Comparison of ENCODE assay signal across 17 cellular contexts in the genomic region with DNA sequence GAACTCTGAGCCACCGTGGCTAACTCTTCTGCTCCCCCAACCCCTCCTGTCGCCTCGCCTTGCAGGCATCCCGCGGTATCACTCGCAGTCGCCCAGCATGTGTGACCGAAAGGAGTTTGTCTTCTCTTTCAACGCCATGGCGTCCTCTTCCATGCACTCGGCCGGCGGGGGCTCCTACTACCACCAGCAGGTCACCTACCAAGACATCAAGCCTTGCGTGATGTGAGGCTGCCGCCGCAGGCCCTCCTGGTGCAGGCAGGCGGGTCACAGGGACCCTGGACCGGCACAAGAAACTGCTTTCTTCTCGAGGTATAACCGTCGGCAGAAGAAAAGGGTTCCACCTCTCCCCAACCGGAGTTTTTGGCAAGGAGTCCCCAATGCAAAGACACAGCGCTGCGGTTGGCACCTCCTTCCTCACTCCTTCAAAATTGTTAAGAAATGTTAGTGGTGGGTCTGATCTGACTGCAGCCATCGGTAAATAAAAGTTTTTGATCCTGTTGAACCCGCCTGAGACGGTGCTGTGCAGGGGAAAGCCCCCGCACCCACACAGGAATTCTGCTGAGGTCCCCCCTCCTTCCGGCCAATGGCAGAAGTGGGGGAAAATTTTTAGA. TPM values are rescaled to one million over a fixed set of nuclear protein-coding genes. Genes with fewer than 3 reads are reported as not detected.
A peak's percentile ranks its signal among the peaks of the same experiment; 100 is the strongest.
DNase-seq lines count a peak whose midpoint lies in the region; ATAC-seq and TF ChIP-seq lines count a peak whose summit lies in the region.
"Had no signal": no experiment of that assay in that cellular context is flagged by ENCODE, and none has a peak within 500 bp of the region (broad histone marks: within the 10 kb centered on the region; RNA-seq: fewer than 3 reads in every experiment).

No MANE protein-coding gene starts in this region.

- H3K79me2 ChIP-seq in fibroblast of lung (ENCODE audit: control insufficient read depth, insufficient read depth, low read length): peaks cover 83% of the 10 kb centered on the region

- peak overlapping the region; percentile 94 for H3K9ac ChIP-seq in fibroblast of lung (ENCODE audit: insufficient read depth, low read length)
- H3K9ac ChIP-seq in muscle layer of colon (ENCODE audit: low read length): peak overlapping the region; percentile 99

- peaks cover 70% of the 10 kb centered on the region for H3K36me3 ChIP-seq in MG63
- peaks cover 41% of the 10 kb centered on the region for H3K36me3 ChIP-seq in fibroblast of lung (ENCODE audit: control insufficient read depth, insufficient read depth, low read length)
- H3K36me3 ChIP-seq in muscle layer of colon (ENCODE audit: insufficient read depth, low read length): peaks cover 17% of the 10 kb centered on the region
- H3K36me3 ChIP-seq: cardiac muscle cell, spleen, thyroid gland had no signal

- peaks cover 56% of the 10 kb centered on the region for H3K27me3 Mint-ChIP-seq in activated naive CD4-positive, alpha-beta T cell treated with anti-CD3 and anti-CD28 coated beads for 36 hours (ENCODE audit: low read depth)

- no peak overlapping the region for H2AFZ ChIP-seq in fibroblast of lung (ENCODE audit: low read length)

- CTCF ChIA-PET in AG04449 (lab: Yijun Ruan, JAX): interaction anchor here (2.5 kb wide), 1 partner anchor 440 kb away, joined by 18 read pairs; no protein-coding TSS in a partner anchor
- CTCF ChIA-PET in activated naive CD4-positive, alpha-beta T cell treated with anti-CD3 and anti-CD28 coated beads for 36 hours (lab: Charles Lee): no interaction called here

- no peak overlapping the region for H3K27ac Mint-ChIP-seq in activated naive CD4-positive, alpha-beta T cell treated with anti-CD3 and anti-CD28 coated beads for 36 hours
- H3K27ac Mint-ChIP-seq: nephron progenitor cell had no signal

- no peak for ATAC-seq in GM21515 (IDR thresholded peaks at IDR 0.05; ENCODE audit: unreplicated experiment)

- POLR2A ChIA-PET in AG04449 (lab: Yijun Ruan, JAX): no interaction called here

- peaks cover 20% of the 10 kb centered on the region for H3K4me1 Mint-ChIP-seq in activated naive CD4-positive, alpha-beta T cell treated with anti-CD3 and anti-CD28 coated beads for 36 hours (ENCODE audit: low read depth)

- peaks cover 5% of the 10 kb centered on the region for H4K20me1 ChIP-seq in fibroblast of lung (ENCODE audit: control insufficient read depth, extremely low read depth, insufficient read depth, low read length)

- H3K9me3 ChIP-seq in MG63 (no peaks in the 10 kb centered on the region), fibroblast of lung (ENCODE audit: control insufficient read depth, insufficient read depth, low read depth, low read length) (no peaks in the 10 kb centered on the region), muscle layer of colon (ENCODE audit: low read length) (no peaks in the 10 kb centered on the region)
- H3K9me3 ChIP-seq: spleen, thyroid gland had no signal

- no peak overlapping the region for H3K4me3 Mint-ChIP-seq in activated naive CD4-positive, alpha-beta T cell treated with anti-CD3 and anti-CD28 coated beads for 36 hours
- H3K4me3 Mint-ChIP-seq: T-helper 1 cell treated with Interleukin-12 subunit alpha and Interleukin-12 subunit beta and Interleukin-4 antibody, amounts not matched to agents 30 μg/mL and 1 μg/mL, for 36 hours had no signal

- peaks cover 11% of the 10 kb centered on the region for H3K4me1 ChIP-seq in fibroblast of lung (ENCODE audit: control insufficient read depth, extremely low read depth, insufficient read depth, low read length)
- peaks cover 12% of the 10 kb centered on the region for H3K4me1 ChIP-seq in muscle layer of colon (ENCODE audit: insufficient read depth, low read length)

- no peaks in the 10 kb centered on the region for H3K27me3 ChIP-seq in MG63
- H3K27me3 ChIP-seq in fibroblast of lung (ENCODE audit: control insufficient read depth, insufficient read depth, low read length): no peaks in the 10 kb centered on the region
- peaks cover 0 to 10% of the 10 kb centered on the region in 2 donors for H3K27me3 ChIP-seq in muscle layer of colon (ENCODE audit: control insufficient read depth in 1 of 2, insufficient read depth in 2 of 2, low read length in 2 of 2)

- TF ChIP-seq CTCF in AG04449 (IDR thresholded peaks at IDR 0.05; ENCODE audit: insufficient read depth, low read length, missing control alignments) (no peak), fibroblast of lung (conservative IDR thresholded peaks at IDR 0.05 in 1 of 2, IDR thresholded peaks at IDR 0.05 in 1 of 2; ENCODE audit: low read depth in 1 of 2, low read length in 2 of 2) (no peak)

- H3K36me3 Mint-ChIP-seq in activated naive CD4-positive, alpha-beta T cell treated with anti-CD3 and anti-CD28 coated beads for 36 hours (ENCODE audit: low read depth): no peaks in the 10 kb centered on the region

- H3K9me3 Mint-ChIP-seq in activated naive CD4-positive, alpha-beta T cell treated with anti-CD3 and anti-CD28 coated beads for 36 hours: no peaks in the 10 kb centered on the region
- H3K9me3 Mint-ChIP-seq: nephron progenitor cell; T-helper 1 cell treated with Interleukin-12 subunit alpha and Interleukin-12 subunit beta and Interleukin-4 antibody, amounts not matched to agents 30 μg/mL and 1 μg/mL, for 36 hours had no signal

- H3K27ac ChIP-seq in fibroblast of lung (ENCODE audit: insufficient read depth, low read length): peak overlapping the region; percentile 97
- peak overlapping the region; percentile 97 for H3K27ac ChIP-seq in muscle layer of colon (ENCODE audit: low read depth, low read length)
- H3K27ac ChIP-seq: cardiac muscle cell, spleen had no signal

- H3K4me3 ChIP-seq in AG04449 (ENCODE audit: low read depth, low read length) (peak overlapping the region; percentile 64), MG63 (peak overlapping the region; percentile 69), fibroblast of lung (replicated peaks in 1 of 4; ENCODE audit: control extremely low read depth in 1 of 4, insufficient read depth in 1 of 4, low read depth in 3 of 4, low read length in 4 of 4) (peak overlapping the region; percentile 95 to 99 (median 98)), muscle layer of colon (ENCODE audit: low read depth in 1 of 2, low read length in 2 of 2) (peak overlapping the region; percentile 80 to 93)
- H3K4me3 ChIP-seq: spleen had no signal

- intact Hi-C loops in activated naive CD4-positive, alpha-beta T cell treated with anti-CD3 and anti-CD28 coated beads for 36 hours (cut with micrococcal nuclease): no loop called here

- no peak for DNase-seq in AG04449 (ENCODE audit: low read depth, low spot score)
- peak; percentile 51 for DNase-seq in MG63
- no peak for DNase-seq in fibroblast of lung (ENCODE audit: low read depth in 2 of 2)
- DNase-seq in SHP77 (lab: John Stamatoyannopoulos, UW): no peak
- no peak for DNase-seq in NCI-H1694 (lab: John Stamatoyannopoulos, UW)
- no peak for DNase-seq in activated naive CD4-positive, alpha-beta T cell treated with anti-CD3 and anti-CD28 coated beads for 36 hours
- DNase-seq: activated effector memory CD4-positive, alpha-beta T cell treated with anti-CD3 and anti-CD28 coated beads, Interleukin-2, amount 50 U/mL, for 16 hours; erythroblast; nephron progenitor cell; spleen; thyroid gland had no signal

- peak overlapping the region; percentile 64 for H3K4me2 ChIP-seq in fibroblast of lung (ENCODE audit: extremely low read depth, insufficient read depth, low read length)

RNA-seq across cellular contexts. Expression of a gene that starts 2.6 kb away (rescaled TPM):
- 8.9 and 13.0 TPM in 2 replicates for total RNA-seq in MG63 (2014; rRNA removed; shearing (Covaris generic); ENCODE audit: low replicate concordance)
- total RNA-seq in fibroblast of lung: 15.9 and 31.5 TPM in 2 replicates
- polyA plus RNA-seq in fibroblast of lung: 14.0 and 38.5 TPM in 2 replicates
- 19.3 and 43.8 TPM in 2 replicates for polyA plus RNA-seq in fibroblast of lung (2012)
- polyA minus RNA-seq in fibroblast of lung (ENCODE audit: low replicate concordance): 16.2 and 35.9 TPM in 2 replicates
- total RNA-seq in activated naive CD4-positive, alpha-beta T cell treated with anti-CD3 and anti-CD28 coated beads for 36 hours: not detected
- total RNA-seq: MCF 10A, OCI-LY7 had no signal

RNA-seq across cellular contexts. Expression of a gene that starts 42.1 kb away (rescaled TPM):
- total RNA-seq in MG63 (2014; rRNA removed; shearing (Covaris generic); ENCODE audit: low replicate concordance): 40.8 and 43.8 TPM in 2 replicates
- total RNA-seq in fibroblast of lung: 13.6 and 19.3 TPM in 2 replicates
- polyA plus RNA-seq in fibroblast of lung: 11.4 and 13.1 TPM in 2 replicates
- polyA plus RNA-seq in fibroblast of lung (2012): 9.3 and 9.7 TPM in 2 replicates
- 5.9 and 16.3 TPM in 2 replicates for polyA minus RNA-seq in fibroblast of lung (ENCODE audit: low replicate concordance)
- 10 to 100 TPM; 21.9 to 24.1 TPM for total RNA-seq in activated naive CD4-positive, alpha-beta T cell treated with anti-CD3 and anti-CD28 coated beads for 36 hours

RNA-seq across cellular contexts. Expression of a gene that starts 53.7 kb away (rescaled TPM):
- 4.6 and 7.1 TPM in 2 replicates for total RNA-seq in MG63 (2014; rRNA removed; shearing (Covaris generic); ENCODE audit: low replicate concordance)
- total RNA-seq in fibroblast of lung: 0.26 and 0.50 TPM in 2 replicates
- 1.1 and 1.5 TPM in 2 replicates for polyA plus RNA-seq in fibroblast of lung
- 4.5 and 7.2 TPM in 2 replicates for polyA plus RNA-seq in fibroblast of lung (2012)
- 1.6 and 1.9 TPM in 2 replicates for polyA minus RNA-seq in fibroblast of lung (ENCODE audit: low replicate concordance)
- total RNA-seq in activated naive CD4-positive, alpha-beta T cell treated with anti-CD3 and anti-CD28 coated beads for 36 hours: not detected
- total RNA-seq: OCI-LY7, spleen had no signal
